ENCODE assay signal across 8 cellular contexts in genomic region chr18:75247041-75247551, GRCh38. TPM values are rescaled to one million over a fixed set of nuclear protein-coding genes. Genes with fewer than 3 reads are reported as not detected.
DNase-seq lines count a peak whose midpoint lies in the region; ATAC-seq and TF ChIP-seq lines count a peak whose summit lies in the region.

No MANE protein-coding gene starts in this region.

- ATAC-seq in activated T-cell treated with anti-CD3 and anti-CD28 coated beads, Interleukin-2, amount 50 U/mL, for 72 hours (replicated peaks in 1 of 2) = peak; percentile 38 to 42
- ATAC-seq in stimulated activated naive CD8-positive, alpha-beta T cell treated with anti-CD3 and anti-CD28 coated beads, Interleukin-15, Interleukin-2, amounts not matched to agents 100 U/mL and 50 U/mL, for 24 hours = no peak
- ATAC-seq in GM18870 (IDR thresholded peaks at IDR 0.05; ENCODE audit: unreplicated experiment) = no peak

- peak overlapping the region; percentile 92 for H3K4me3 Mint-ChIP-seq in HFFc6
- peak overlapping the region; percentile 89 to 99 for H3K4me3 Mint-ChIP-seq in activated T-cell treated with anti-CD3 and anti-CD28 coated beads, Interleukin-2, amount 50 U/mL, for 72 hours

- H3K4me3 ChIP-seq in left ventricle myocardium inferior = peak overlapping the region; percentile 61

- H3K9me3 ChIP-seq in left ventricle myocardium inferior (replicated peaks) = no peaks in the 10 kb centered on the region

- no peaks in the 10 kb centered on the region; the same call in 1 of the 2 replicates for H3K36me3 Mint-ChIP-seq in HFFc6 (ENCODE audit: low read depth)
- H3K36me3 Mint-ChIP-seq in activated T-cell treated with anti-CD3 and anti-CD28 coated beads, Interleukin-2, amount 50 U/mL, for 72 hours (ENCODE audit: insufficient read depth in 2 of 2) = no peaks in the 10 kb centered on the region

- DNase-seq in HFFc6 = no peak
- DNase-seq in activated T-cell treated with anti-CD3 and anti-CD28 coated beads, Interleukin-2, amount 50 U/mL, for 72 hours = peak in 1 of 2 donors; percentile 20
- no peak for DNase-seq in left ventricle myocardium inferior
- DNase-seq in stimulated activated naive CD8-positive, alpha-beta T cell treated with anti-CD3 and anti-CD28 coated beads, Interleukin-15, Interleukin-2, amounts not matched to agents 100 U/mL and 50 U/mL, for 24 hours = peak; percentile 22
- no peak for DNase-seq in Kasumi-1 (lab: John Stamatoyannopoulos, UW)
- no peak for DNase-seq in GM13976 (ENCODE audit: low spot score)
- DNase-seq in retina = no peak

- peaks cover 67% of the 10 kb centered on the region for H3K4me1 Mint-ChIP-seq in HFFc6 (ENCODE audit: low read depth)
- peaks cover 58% of the 10 kb centered on the region for H3K4me1 Mint-ChIP-seq in activated T-cell treated with anti-CD3 and anti-CD28 coated beads, Interleukin-2, amount 50 U/mL, for 72 hours (ENCODE audit: low read depth)

- intact Hi-C loops in left ventricle myocardium inferior (cut with micrococcal nuclease) = no loop called here

- no peaks in the 10 kb centered on the region for H3K9me3 Mint-ChIP-seq in HFFc6
- H3K9me3 Mint-ChIP-seq in activated T-cell treated with anti-CD3 and anti-CD28 coated beads, Interleukin-2, amount 50 U/mL, for 72 hours = no peaks in the 10 kb centered on the region

- H3K4me1 ChIP-seq in left ventricle myocardium inferior = peaks cover 61% of the 10 kb centered on the region

- peak overlapping the region; percentile 94 for H3K27ac Mint-ChIP-seq in HFFc6
- H3K27ac Mint-ChIP-seq in activated T-cell treated with anti-CD3 and anti-CD28 coated beads, Interleukin-2, amount 50 U/mL, for 72 hours = peak overlapping the region; percentile 99

- peak overlapping the region; percentile 85 for H3K27ac ChIP-seq in left ventricle myocardium inferior (replicated peaks)

- no peaks in the 10 kb centered on the region for H3K36me3 ChIP-seq in left ventricle myocardium inferior

- in situ Hi-C loops in GM13976 (cut with MboI; ENCODE audit: low sequenced_read_pairs, unreplicated experiment) = no loop called here

- H3K27me3 ChIP-seq in left ventricle myocardium inferior (ENCODE audit: low read depth) = no peaks in the 10 kb centered on the region

- TF ChIP-seq CTCF in HFFc6 (IDR thresholded peaks at IDR 0.05) = no peak
- no peak for TF ChIP-seq CTCF in left ventricle myocardium inferior (IDR thresholded peaks at IDR 0.05; ENCODE audit: borderline replicate concordance)
- TF ChIP-seq CTCF in GM13976 (IDR thresholded peaks at IDR 0.05; ENCODE audit: borderline replicate concordance, control extremely low read depth, extremely low read depth, insufficient read depth, missing control alignments) = no peak

- peaks cover 1% of the 10 kb centered on the region for H3K27me3 Mint-ChIP-seq in HFFc6 (ENCODE audit: insufficient read depth)
- H3K27me3 Mint-ChIP-seq in activated T-cell treated with anti-CD3 and anti-CD28 coated beads, Interleukin-2, amount 50 U/mL, for 72 hours (ENCODE audit: low read depth) = no peaks in the 10 kb centered on the region

RNA-seq across cellular contexts. Expression of gene TSHZ1, which starts 36.5 kb away (rescaled TPM):
- 10 to 100 TPM; 18.6 to 25.0 (median 23.3) TPM for total RNA-seq in HFFc6 (2021; fragmentation: NEBNext Ultra II Directional; extraction: Animal tissue kit (Norgen Biotek cat#: 25700))
- 10 to 100 TPM; 18.1 to 19.2 TPM for total RNA-seq in activated T-cell treated with anti-CD3 and anti-CD28 coated beads, Interleukin-2, amount 50 U/mL, for 72 hours
- 24.6 TPM for total RNA-seq in left ventricle myocardium inferior

RNA-seq across cellular contexts. Expression of gene PTGR3, which starts 38.2 kb away (rescaled TPM):
- 10 to 100 TPM; 37.9 to 47.5 (median 41.8) TPM for total RNA-seq in HFFc6 (2021; fragmentation: NEBNext Ultra II Directional; extraction: Animal tissue kit (Norgen Biotek cat#: 25700))
- total RNA-seq in activated T-cell treated with anti-CD3 and anti-CD28 coated beads, Interleukin-2, amount 50 U/mL, for 72 hours = 10 to 100 TPM; 40.4 to 41.8 TPM
- total RNA-seq in left ventricle myocardium inferior = 77.3 TPM

Comparison
In these comparisons a context has a peak if more than half of its experiments do, and no peak if none do; other contexts are left out.
1. ATAC-seq: peak in activated T-cell treated with anti-CD3 and anti-CD28 coated beads, Interleukin-2, amount 50 U/mL, for 72 hours (2 of 2); none in stimulated activated naive CD8-positive, alpha-beta T cell treated with anti-CD3 and anti-CD28 coated beads, Interleukin-15, Interleukin-2, amounts not matched to agents 100 U/mL and 50 U/mL, for 24 hours (single experiment) and GM18870 (single experiment).